In genomic region chr10:127033569-127034175, GRCh38 we compare ENCODE assay signal across 27 cellular contexts.
DNase-seq lines count a peak whose midpoint lies in the region; ATAC-seq and TF ChIP-seq lines count a peak whose summit lies in the region.
"Had no signal": no experiment of that assay in that cellular context is flagged by ENCODE, and none has a peak within 500 bp of the region (broad histone marks: within the 10 kb centered on the region; RNA-seq: fewer than 3 reads in every experiment).

No MANE protein-coding gene starts in this region.

- H3K27me3 ChIP-seq in GM23338 (ENCODE audit: insufficient read depth) (no peaks in the 10 kb centered on the region), GM23248 (replicated peaks; ENCODE audit: insufficient read depth) (no peaks in the 10 kb centered on the region), SJCRH30 (no peaks in the 10 kb centered on the region)
- H3K27me3 ChIP-seq: ascending aorta, esophagus muscularis mucosa, hepatocyte, left lung had no signal

- H3K4me3 Mint-ChIP-seq in GM23338 (no peak overlapping the region), neural crest cell (no peak overlapping the region)
- H3K4me3 Mint-ChIP-seq: activated naive CD8-positive, alpha-beta T cell treated with anti-CD3 and anti-CD28 coated beads for 36 hours; stimulated activated effector memory CD8-positive, alpha-beta T cell treated with anti-CD3 and anti-CD28 coated beads, Interleukin-12 subunit alpha, Interleukin-12 subunit beta, amount 100 ng/mL, for 72 hours had no signal

- H3K36me3 ChIP-seq in GM23338 (ENCODE audit: insufficient read depth) = peaks cover 14% of the 10 kb centered on the region
- peaks cover 23% of the 10 kb centered on the region; the same call in 1 of the 2 replicates for H3K36me3 ChIP-seq in GM23248 (ENCODE audit: low read depth)
- peaks cover 32% of the 10 kb centered on the region for H3K36me3 ChIP-seq in SJCRH30

- in situ Hi-C loops in GM23248 (cut with MboI) = no loop called here

- H3K27ac ChIP-seq in GM23338 (ENCODE audit: low read depth) = no peak overlapping the region
- H3K27ac ChIP-seq in GM23248 = no peak overlapping the region
- H3K27ac ChIP-seq in SJCRH30 = no peak overlapping the region
- H3K27ac ChIP-seq: ascending aorta, esophagus muscularis mucosa, hepatocyte, left lung, RWPE1, SK-N-MC had no signal

- H3K27ac Mint-ChIP-seq in GM23338 = peak overlapping the region; percentile 83
- peak overlapping the region; percentile 23 for H3K27ac Mint-ChIP-seq in neural crest cell (ENCODE audit: unreplicated experiment)
- H3K27ac Mint-ChIP-seq: activated naive CD8-positive, alpha-beta T cell treated with anti-CD3 and anti-CD28 coated beads for 36 hours; stimulated activated effector memory CD8-positive, alpha-beta T cell treated with anti-CD3 and anti-CD28 coated beads, Interleukin-12 subunit alpha, Interleukin-12 subunit beta, amount 100 ng/mL, for 72 hours had no signal

- H3K9ac ChIP-seq in GM23248 = no peak overlapping the region

- no peaks in the 10 kb centered on the region for H3K4me1 ChIP-seq in GM23338 (ENCODE audit: insufficient read depth)
- H3K4me1 ChIP-seq in GM23248 (ENCODE audit: insufficient read depth) = no peaks in the 10 kb centered on the region
- peaks cover under 1% of the 10 kb centered on the region; the same call in 1 of the 2 replicates for H3K4me1 ChIP-seq in SJCRH30
- H3K4me1 ChIP-seq: ascending aorta, esophagus muscularis mucosa, left lung had no signal

- H3F3A ChIP-seq in GM23338 (replicated peaks; ENCODE audit: low read depth) (no peaks in the 10 kb centered on the region), GM23248 (ENCODE audit: insufficient read depth) (no peaks in the 10 kb centered on the region)

- ATAC-seq in GM23338 = no peak
- ATAC-seq: left lung; stimulated activated effector memory CD8-positive, alpha-beta T cell treated with anti-CD3 and anti-CD28 coated beads, Interleukin-12 subunit alpha, Interleukin-12 subunit beta, amount 100 ng/mL, for 72 hours had no signal

- H3K9me2 ChIP-seq in GM23338 (ENCODE audit: insufficient read depth) = no peaks in the 10 kb centered on the region
- H3K9me2 ChIP-seq in GM23248 (ENCODE audit: insufficient read depth) = no peaks in the 10 kb centered on the region

- H3K79me2 ChIP-seq in GM23338 (replicated peaks; ENCODE audit: insufficient read depth) (no peaks in the 10 kb centered on the region), GM23248 (ENCODE audit: insufficient read depth) (no peaks in the 10 kb centered on the region)
- H3K79me2 ChIP-seq: hepatocyte had no signal

- H3K4me3 ChIP-seq in GM23338 = no peak overlapping the region
- H3K4me3 ChIP-seq in epithelial cell of esophagus (ENCODE audit: low read length) = no peak overlapping the region
- no peak overlapping the region for H3K4me3 ChIP-seq in GM23248
- H3K4me3 ChIP-seq in SJCRH30 = no peak overlapping the region
- H3K4me3 ChIP-seq: ascending aorta, esophagus muscularis mucosa, hepatocyte, left lung, SK-N-MC had no signal

- H3K27me3 Mint-ChIP-seq in GM23338 (ENCODE audit: insufficient read depth, low read depth, poor library complexity) (peaks cover 5% of the 10 kb centered on the region), neural crest cell (ENCODE audit: low read depth) (no peaks in the 10 kb centered on the region)
- H3K27me3 Mint-ChIP-seq: activated naive CD8-positive, alpha-beta T cell treated with anti-CD3 and anti-CD28 coated beads for 36 hours had no signal

- H3K9me3 Mint-ChIP-seq in GM23338 = no peaks in the 10 kb centered on the region
- no peaks in the 10 kb centered on the region for H3K9me3 Mint-ChIP-seq in neural crest cell
- H3K9me3 Mint-ChIP-seq: activated naive CD8-positive, alpha-beta T cell treated with anti-CD3 and anti-CD28 coated beads for 36 hours; stimulated activated effector memory CD8-positive, alpha-beta T cell treated with anti-CD3 and anti-CD28 coated beads, Interleukin-12 subunit alpha, Interleukin-12 subunit beta, amount 100 ng/mL, for 72 hours had no signal

- no peak for DNase-seq in GM23338 (ENCODE audit: low spot score)
- DNase-seq in NCI-H526 treated with DMSO at 0.1 percent for 48 hours (lab: John Stamatoyannopoulos, UW) = peak; percentile 17
- DNase-seq in epithelial cell of esophagus (ENCODE audit: low read depth) = peak; percentile 19
- DNase-seq in neural crest cell (ENCODE audit: low read depth, low spot score) = no peak
- no peak for DNase-seq in cortex of kidney (lab: John Stamatoyannopoulos, UW)
- DNase-seq in GM23248 = no peak
- DNase-seq in SJCRH30 = no peak
- DNase-seq in DMS79 treated with DMSO at 0.1 percent for 48 hours (lab: John Stamatoyannopoulos, UW) = no peak
- DNase-seq: ACHN; activated CD4-positive, alpha-beta T cell treated with anti-CD3 and anti-CD28 coated beads for 1 hour; activated effector memory CD4-positive, alpha-beta T cell treated with anti-CD3 and anti-CD28 coated beads, Interleukin-2, amount 50 U/mL, for 16 hours; activated naive CD8-positive, alpha-beta T cell treated with anti-CD3 and anti-CD28 coated beads for 36 hours; DMS153; effector CD8-positive, alpha-beta T cell; GOT3; IMR-90; left lung; NCI-H2171; NCI-H748 treated with DMSO at 0.1 percent for 48 hours; occipital lobe; stimulated activated CD4-positive, alpha-beta T cell treated with anti-CD3 and anti-CD28 coated beads, Interleukin-4, amount 100 ng/mL, for 24 hours had no signal

- H4K20me1 ChIP-seq in GM23338 (replicated peaks; ENCODE audit: insufficient read depth) (no peaks in the 10 kb centered on the region), GM23248 (ENCODE audit: insufficient read depth) (no peaks in the 10 kb centered on the region; the same call in 1 of the 2 replicates)

- WGBS in GM23248 (ENCODE audit: low coverage in 1 of 2, low lambda C conversion rate in 2 of 2, missing lambda C conversion rate in 2 of 2), 2 experiments = 84 to 88% methylated on average over 9 of the region's 9 CpGs

- H3K4me1 Mint-ChIP-seq in GM23338 = no peaks in the 10 kb centered on the region
- peaks cover 8% of the 10 kb centered on the region for H3K4me1 Mint-ChIP-seq in neural crest cell
- H3K4me1 Mint-ChIP-seq: activated naive CD8-positive, alpha-beta T cell treated with anti-CD3 and anti-CD28 coated beads for 36 hours; stimulated activated effector memory CD8-positive, alpha-beta T cell treated with anti-CD3 and anti-CD28 coated beads, Interleukin-12 subunit alpha, Interleukin-12 subunit beta, amount 100 ng/mL, for 72 hours had no signal

- no peak overlapping the region for H3K4me2 ChIP-seq in GM23338
- no peak overlapping the region for H3K4me2 ChIP-seq in GM23248 (ENCODE audit: unreplicated experiment)
- H3K4me2 ChIP-seq: hepatocyte had no signal

- H3K36me3 Mint-ChIP-seq in GM23338 (ENCODE audit: low read depth) (peaks cover 57% of the 10 kb centered on the region), neural crest cell (ENCODE audit: low read depth) (peaks cover 23% of the 10 kb centered on the region)
- H3K36me3 Mint-ChIP-seq: activated naive CD8-positive, alpha-beta T cell treated with anti-CD3 and anti-CD28 coated beads for 36 hours; stimulated activated effector memory CD8-positive, alpha-beta T cell treated with anti-CD3 and anti-CD28 coated beads, Interleukin-12 subunit alpha, Interleukin-12 subunit beta, amount 100 ng/mL, for 72 hours had no signal

- no peak for TF ChIP-seq CTCF in GM23338 (conservative IDR thresholded peaks at IDR 0.05; ENCODE audit: low read depth in 2 of 2)
- no peak for TF ChIP-seq CTCF in epithelial cell of esophagus (IDR thresholded peaks at IDR 0.05; ENCODE audit: insufficient read depth, low read depth, low read length, missing control alignments)
- no peak for TF ChIP-seq CTCF in neural crest cell (conservative IDR thresholded peaks at IDR 0.05)

- H3K9me3 ChIP-seq in GM23248 (ENCODE audit: low read depth) (no peaks in the 10 kb centered on the region), SJCRH30 (replicated peaks) (no peaks in the 10 kb centered on the region)
- H3K9me3 ChIP-seq: ascending aorta, esophagus muscularis mucosa, left lung had no signal

- no peak overlapping the region for H2AFZ ChIP-seq in GM23338
- H2AFZ ChIP-seq in GM23248 = no peak overlapping the region
- H2AFZ ChIP-seq: hepatocyte had no signal

TF ChIP-seq in GM23338, 12 proteins besides CTCF, POLR2A, EP300 and RAD21 (continues in another document):
- TF ChIP-seq ZNF114 (CRISPR knock-in tag; IDR thresholded peaks at IDR 0.05) (no peak), CREB1 (CRISPR knock-in tag; IDR thresholded peaks at IDR 0.05; ENCODE audit: low read depth) (no peak), JUNB (IDR thresholded peaks at IDR 0.05; ENCODE audit: unreplicated experiment) (no peak), ZNF331 (CRISPR knock-in tag; IDR thresholded peaks at IDR 0.05; ENCODE audit: low read depth) (no peak)

Comparison
In these comparisons a context has a peak if more than half of its experiments do, and no peak if none do; other contexts are left out.
1. DNase-seq: peak in NCI-H526 treated with DMSO at 0.1 percent for 48 hours (single experiment) and epithelial cell of esophagus (single experiment); none in GM23338 (single experiment), neural crest cell (single experiment), cortex of kidney (single experiment), GM23248 (single experiment), SJCRH30 (0 of 2) and DMS79 treated with DMSO at 0.1 percent for 48 hours (single experiment).